In genomic region chr6:119349341-119350201, GRCh38 we compare ENCODE assay signal across 8 cellular contexts. TPM values are rescaled to one million over a fixed set of nuclear protein-coding genes. Genes with fewer than 3 reads are reported as not detected.
DNase-seq lines count a peak whose midpoint lies in the region; ATAC-seq and TF ChIP-seq lines count a peak whose summit lies in the region.

Gene MAN1A1 (minus strand): TSS chr6:119349761. CDS start chr6:119349065, 696 bp downstream.

- H3K9me3 ChIP-seq in KOPT-K1 (ENCODE audit: insufficient read depth, low read length, poor library complexity, severe bottlenecking) = no peaks in the 10 kb centered on the region
- no peaks in the 10 kb centered on the region for H3K9me3 ChIP-seq in SK-N-SH
- H3K9me3 ChIP-seq in thoracic aorta = no peaks in the 10 kb centered on the region

- H3K4me3 ChIP-seq in SK-N-SH (ENCODE audit: low read depth in 2 of 2, low read length in 1 of 2) = peak within 1 kb of the TSS; percentile 87 to 94
- H3K4me3 ChIP-seq in thoracic aorta = peak within 1 kb of the TSS; percentile 98

- no peaks in the 10 kb centered on the region for H3K36me3 Mint-ChIP-seq in osteocyte (ENCODE audit: unreplicated experiment)

- 1% methylated on average over 19 of the region's 106 CpGs for WGBS in SK-N-SH (ENCODE audit: low lambda C conversion rate)

- peaks cover 21% of the 10 kb centered on the region for H4K20me1 ChIP-seq in SK-N-SH (ENCODE audit: insufficient read depth)

- no peak; the same call in 1 of the 2 replicates for TF ChIP-seq RAD21 in SK-N-SH (IDR thresholded peaks at IDR 0.05; ENCODE audit: low read length)

- TF ChIP-seq CTCF in SK-N-SH (IDR thresholded peaks at IDR 0.05) (no peak; the same call in 1 of the 2 replicates), osteocyte (IDR thresholded peaks at IDR 0.05) (no peak), thoracic aorta (IDR thresholded peaks at IDR 0.05) (no peak)

- peaks cover 11% of the 10 kb centered on the region; the same call in 1 of the 2 replicates for H3K36me3 ChIP-seq in KOPT-K1 (ENCODE audit: insufficient read depth, low read length)
- peaks cover 2 to 8% of the 10 kb centered on the region in 2 experiments for H3K36me3 ChIP-seq in SK-N-SH (replicated peaks in 1 of 2; ENCODE audit: control insufficient read depth in 1 of 2, insufficient read depth in 2 of 2, low read length in 1 of 2)
- H3K36me3 ChIP-seq in thoracic aorta = no peaks in the 10 kb centered on the region

- H3K4me1 Mint-ChIP-seq in osteocyte (ENCODE audit: unreplicated experiment) = peaks cover 9% of the 10 kb centered on the region

- peak; percentile 80 for ATAC-seq in GM21825 (IDR thresholded peaks at IDR 0.05; ENCODE audit: unreplicated experiment)
- ATAC-seq in thoracic aorta (ENCODE audit: insufficient number of reproducible peaks, low FRiP score, low read depth) = peak; percentile 84

- in situ Hi-C loops in G401 (cut with HindIII; ENCODE audit: low sequenced_read_pairs) = no loop called here

- POLR2A ChIA-PET in SK-N-SH (lab: Yijun Ruan, JAX) = no interaction called here

- peak within 1 kb of the TSS; percentile 96 for H2AFZ ChIP-seq in SK-N-SH (ENCODE audit: low read depth)

- H3K9ac ChIP-seq in SK-N-SH = peak within 1 kb of the TSS; percentile 77

- peaks cover 21% of the 10 kb centered on the region for H3K79me2 ChIP-seq in SK-N-SH (ENCODE audit: insufficient read depth)

- H3K4me1 ChIP-seq in SK-N-SH (ENCODE audit: control insufficient read depth in 1 of 2, insufficient read depth in 2 of 2, low read depth in 1 of 2, low read length in 1 of 2) (peaks cover 0 to 11% of the 10 kb centered on the region in 2 experiments; a peak in 3 of 4 replicates), thoracic aorta (ENCODE audit: control insufficient read depth in 1 of 2, low read depth in 2 of 2) (peaks cover 22 to 49% of the 10 kb centered on the region in 2 donors)

- peak within 1 kb of the TSS; percentile 17 for H3K27ac Mint-ChIP-seq in osteocyte (ENCODE audit: unreplicated experiment)

- H3K4me2 ChIP-seq in SK-N-SH = peak within 1 kb of the TSS; percentile 94

- CTCF ChIA-PET in SK-N-SH (lab: Yijun Ruan, JAX) = interaction anchor here (0.6 to 2.3 kb wide), 10 partner anchors 8 to 629 kb away, joined by 3 to 32 read pairs (median 5); no protein-coding TSS in a partner anchor

- H3K9me3 Mint-ChIP-seq in osteocyte (ENCODE audit: unreplicated experiment) = no peaks in the 10 kb centered on the region

- DNase-seq in G401 (ENCODE audit: low spot score) (peak; percentile 81), SK-N-SH (peak; percentile 99), glomerular endothelial cell (ENCODE audit: extremely low read depth, low read depth, low spot score) (no peak), osteocyte (ENCODE audit: extremely low spot score, unreplicated experiment) (peak; percentile 92), thoracic aorta (ENCODE audit: low spot score) (peak; percentile 27)
- DNase-seq in activated naive CD4-positive, alpha-beta T cell treated with anti-CD3 and anti-CD28 coated beads, Interleukin-2, amount 50 U/mL, for 16 hours = peak; percentile 90

- H3K27ac ChIP-seq in KOPT-K1 (ENCODE audit: low read depth, low read length, poor library complexity, severe bottlenecking) (peak within 1 kb of the TSS; percentile 90), SK-N-SH (ENCODE audit: low read depth in 2 of 2, low read length in 1 of 2) (peak within 1 kb of the TSS; percentile 68 to 86), thoracic aorta (peak within 1 kb of the TSS; percentile 94 to 98)

- H3F3A ChIP-seq in SK-N-SH (replicated peaks; ENCODE audit: insufficient read depth) = peaks cover 11% of the 10 kb centered on the region

- no peaks in the 10 kb centered on the region for H3K9me2 ChIP-seq in SK-N-SH

- no peaks in the 10 kb centered on the region for H3K27me3 ChIP-seq in SK-N-SH (ENCODE audit: insufficient read depth)
- H3K27me3 ChIP-seq in thoracic aorta (replicated peaks; ENCODE audit: insufficient read depth) = no peaks in the 10 kb centered on the region

- no peak for TF ChIP-seq EP300 in SK-N-SH (IDR thresholded peaks at IDR 0.05; ENCODE audit: borderline replicate concordance in 1 of 2, low read depth in 1 of 2, low read length in 1 of 2)

- H3K4me3 Mint-ChIP-seq in osteocyte (ENCODE audit: unreplicated experiment) = peak within 1 kb of the TSS; percentile 78

- H3K27me3 Mint-ChIP-seq in osteocyte (ENCODE audit: unreplicated experiment) = peaks cover 57% of the 10 kb centered on the region

TF ChIP-seq in SK-N-SH, 30 proteins besides CTCF, POLR2A, EP300 and RAD21 (continues in another document):
- TF ChIP-seq TEAD4 (IDR thresholded peaks at IDR 0.05; ENCODE audit: borderline replicate concordance, insufficient read depth) (no peak), SIN3A (IDR thresholded peaks at IDR 0.05; ENCODE audit: borderline replicate concordance, low read depth, low read length) (peak; percentile 65; the same call in 1 of the 2 replicates), MAX (IDR thresholded peaks at IDR 0.05; ENCODE audit: low read depth) (peak; percentile 38; the same call in 1 of the 2 replicates), TCF12 (IDR thresholded peaks at IDR 0.05) (no peak), MEF2A (IDR thresholded peaks at IDR 0.05; ENCODE audit: borderline replicate concordance, low read depth) (no peak; the same call in 1 of the 2 replicates), TAF1 (IDR thresholded peaks at IDR 0.05; ENCODE audit: borderline replicate concordance, low read depth, low read length) (peak; percentile 91), SMC3 (IDR thresholded peaks at IDR 0.05; ENCODE audit: low read depth, low read length) (no peak; the same call in 1 of the 2 replicates), POLR2AphosphoS5 (IDR thresholded peaks at IDR 0.05; ENCODE audit: low read depth, low read length) (peak; percentile 83), FOXM1 (IDR thresholded peaks at IDR 0.05; ENCODE audit: low read depth) (no peak), ELF1 (IDR thresholded peaks at IDR 0.05) (no peak; the same call in 1 of the 2 replicates), ZBTB33 (IDR thresholded peaks at IDR 0.05; ENCODE audit: borderline replicate concordance, low read depth) (no peak; the same call in 1 of the 2 replicates), EZH2phosphoT487 (IDR thresholded peaks at IDR 0.05; ENCODE audit: borderline replicate concordance, low read depth) (no peak), NRF1 (IDR thresholded peaks at IDR 0.05; ENCODE audit: low read depth, low read length) (peak; percentile 58), JUND (IDR thresholded peaks at IDR 0.05) (no peak), IRF3 (IDR thresholded peaks at IDR 0.05; ENCODE audit: low read depth, low read length) (no peak)

RNA-seq across cellular contexts. Expression of gene MAN1A1, which starts in this region (rescaled TPM):
- not detected in 2 replicates for total RNA-seq in G401 (2014; rRNA removed; shearing (Covaris generic))
- 28.0 and 32.4 TPM in 2 replicates for polyA plus RNA-seq in SK-N-SH (2012; rRNA removed)
- polyA plus RNA-seq in SK-N-SH (2012; cell fraction: cytosol; rRNA removed) = 46.4 and 55.4 TPM in 2 replicates
- polyA plus RNA-seq in SK-N-SH (2012; cell fraction: nucleus; rRNA removed) = 11.4 and 19.7 TPM in 2 replicates
- total RNA-seq in glomerular endothelial cell (35.4 and 48.1 TPM in 2 replicates), osteocyte (6.8 and 7.0 TPM in 2 replicates), thoracic aorta (100 to 1,000 TPM in 1 of 2 donors, 10 to 100 TPM in 1; 98.6 to 115 TPM)

Comparison
In these comparisons a context has a peak if more than half of its experiments do, and no peak if none do; other contexts are left out.
1. Peak in DNase-seq in G401; RNA of the gene not detected or under 1 TPM.